In the genomic region with DNA sequence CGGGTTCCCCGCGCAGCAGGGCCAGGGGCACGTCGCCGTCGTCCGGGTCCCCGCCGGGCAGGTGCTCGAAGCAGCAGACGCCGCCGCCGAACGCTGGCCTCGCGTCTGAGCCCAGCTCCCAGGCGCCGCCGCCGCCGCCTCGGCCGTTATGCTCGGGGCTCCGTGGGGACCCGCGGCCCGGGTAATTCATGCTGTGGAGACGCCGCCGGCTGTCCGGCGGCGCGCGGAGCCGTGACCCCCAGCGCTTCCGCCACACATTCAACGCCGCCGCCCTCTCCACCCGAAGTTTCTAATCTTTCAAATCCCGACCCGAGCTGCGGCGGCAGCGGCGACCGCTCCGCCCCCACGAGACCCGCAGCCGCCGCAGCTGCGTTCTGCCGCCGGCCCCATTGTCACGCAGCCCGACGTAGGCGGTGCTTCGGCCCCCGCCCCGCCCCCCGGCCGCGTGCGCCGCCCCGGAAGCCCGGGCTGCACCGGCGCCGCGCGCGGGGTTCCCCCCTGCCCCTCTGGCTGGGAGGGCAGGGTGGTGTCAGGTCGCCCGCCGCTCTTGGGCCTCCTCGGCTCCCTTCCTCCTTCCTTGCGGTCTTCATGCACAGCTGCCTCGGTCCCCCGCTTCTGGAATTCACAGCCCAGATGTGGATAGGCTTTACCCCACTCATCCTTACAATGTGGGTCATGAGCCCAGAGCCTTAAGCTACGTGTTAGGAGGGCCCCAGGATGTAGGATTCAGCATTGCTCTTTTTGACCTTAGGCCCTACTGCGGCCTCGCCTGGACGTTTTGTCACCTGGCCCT, we compare ENCODE assay signal across 8 cellular contexts. TPM values are rescaled to one million over a fixed set of nuclear protein-coding genes. Genes with fewer than 3 reads are reported as not detected.
DNase-seq lines count a peak whose midpoint lies in the region; FAIRE-seq and TF ChIP-seq lines count a peak whose summit lies in the region.

DDHD1 (minus strand) TSS at position 415 of the 793 bp plus-strand sequence; CDS start at position 190, 225 bp downstream.

- peak within 1 kb of the TSS; percentile 40 for H3K27ac ChIP-seq in GM23248
- H3K27ac ChIP-seq in neutrophil: peak within 1 kb of the TSS; percentile 62

- H3K27me3 ChIP-seq in GM23248 (replicated peaks; ENCODE audit: insufficient read depth) (no peaks in the 10 kb centered on the region), neutrophil (peaks cover 21% of the 10 kb centered on the region)

- H3K9me3 ChIP-seq in GM23248 (ENCODE audit: low read depth) (no peaks in the 10 kb centered on the region), neutrophil (no peaks in the 10 kb centered on the region)

- no peaks in the 10 kb centered on the region for H3K9me2 ChIP-seq in GM23248 (ENCODE audit: insufficient read depth)

- H3K4me2 ChIP-seq in GM23248 (ENCODE audit: unreplicated experiment): peak within 1 kb of the TSS; percentile 99

- peaks cover 17% of the 10 kb centered on the region for H3F3A ChIP-seq in GM23248 (ENCODE audit: insufficient read depth)

- H2AFZ ChIP-seq in GM23248: peak within 1 kb of the TSS; percentile 94

- in situ Hi-C loops in GM23248 (cut with MboI) (no loop called here), SK-MEL-5 (cut with HindIII; ENCODE audit: low pct_unique_long_range_greater_than_20kb, low sequenced_read_pairs) (no loop called here)

- H3K36me3 ChIP-seq in GM23248 (ENCODE audit: low read depth) (no peaks in the 10 kb centered on the region), neutrophil (no peaks in the 10 kb centered on the region)

- peak within 1 kb of the TSS; percentile 86 for H3K4me3 ChIP-seq in GM23248
- H3K4me3 ChIP-seq in neutrophil (ENCODE audit: low read depth in 1 of 2, low read length in 1 of 2): peak within 1 kb of the TSS; percentile 69 to 71

- FAIRE-seq in frontal cortex (lab: Jason Lieb, UNC): no peak

- H3K4me1 ChIP-seq in GM23248 (ENCODE audit: insufficient read depth) (peaks cover 9% of the 10 kb centered on the region; the same call in 1 of the 2 replicates), neutrophil (ENCODE audit: control insufficient read depth in 1 of 2, insufficient read depth in 1 of 2, low read depth in 1 of 2, low read length in 1 of 2) (peaks cover 12 to 18% of the 10 kb centered on the region in 2 experiments)

- H3K9ac ChIP-seq in GM23248: peak within 1 kb of the TSS; percentile 79

- 3 to 6% methylated on average over 35 to 45 of the region's 91 CpGs for WGBS in GM23248 (ENCODE audit: low coverage in 1 of 2, low lambda C conversion rate in 2 of 2, missing lambda C conversion rate in 2 of 2), 2 experiments

- DNase-seq in EL (peak; percentile 81), GM23248 (peak; percentile 86), LHCN-M2 (ENCODE audit: low read depth) (peak; percentile 62), SK-MEL-5 (ENCODE audit: low read depth, low spot score) (peak; percentile 55), frontal cortex (ENCODE audit: low spot score in 2 of 2) (peak; percentile 92), superior temporal gyrus (ENCODE audit: extremely low spot score) (peak; percentile 68)
- peak; percentile 44 to 82 (median 66) for DNase-seq in activated naive CD4-positive, alpha-beta T cell (lab: John Stamatoyannopoulos, UW)

- 0 out of 2 replicates have a peak, but pooled peaks cover 10% of the 10 kb centered on the region for H4K20me1 ChIP-seq in GM23248 (ENCODE audit: insufficient read depth)

- peaks cover 38% of the 10 kb centered on the region for H3K79me2 ChIP-seq in GM23248 (ENCODE audit: insufficient read depth)

- TF ChIP-seq CTCF in neutrophil (IDR thresholded peaks at IDR 0.05): no peak

RNA-seq across cellular contexts. Expression of gene DDHD1, which starts in this region (rescaled TPM):
- total RNA-seq in GM23248 (2014; rRNA removed; shearing (Covaris generic)): 15.8 and 16.8 TPM in 2 replicates
- polyA plus RNA-seq in GM23248 (2016; fragmentation: Nextera tagmentation; extraction: Ambion mirVana): 8.6 and 10.5 TPM in 2 replicates
- total RNA-seq in LHCN-M2 (2014; rRNA removed) (13.6 and 15.8 TPM in 2 replicates), frontal cortex (24.5 TPM)
- 3.7 TPM for polyA plus RNA-seq in LHCN-M2 (2012)
- 6.1 and 8.5 TPM in 2 replicates for total RNA-seq in SK-MEL-5 (2014; rRNA removed; shearing (Covaris generic))
- polyA plus RNA-seq in SK-MEL-5 (2015; cell fraction: cytosol; rRNA removed): 4.2 and 6.1 TPM in 2 replicates
- polyA plus RNA-seq in SK-MEL-5 (2015; cell fraction: nucleus; rRNA removed): 8.1 and 12.4 TPM in 2 replicates

Comparison
In these comparisons a context has a peak if more than half of its experiments do, and no peak if none do; other contexts are left out.
1. Peak in every context shown above with its lines: DNase-seq, H3K4me3 ChIP-seq and H3K27ac ChIP-seq.